ENCODE assay signal across 18 cellular contexts in the genomic region with DNA sequence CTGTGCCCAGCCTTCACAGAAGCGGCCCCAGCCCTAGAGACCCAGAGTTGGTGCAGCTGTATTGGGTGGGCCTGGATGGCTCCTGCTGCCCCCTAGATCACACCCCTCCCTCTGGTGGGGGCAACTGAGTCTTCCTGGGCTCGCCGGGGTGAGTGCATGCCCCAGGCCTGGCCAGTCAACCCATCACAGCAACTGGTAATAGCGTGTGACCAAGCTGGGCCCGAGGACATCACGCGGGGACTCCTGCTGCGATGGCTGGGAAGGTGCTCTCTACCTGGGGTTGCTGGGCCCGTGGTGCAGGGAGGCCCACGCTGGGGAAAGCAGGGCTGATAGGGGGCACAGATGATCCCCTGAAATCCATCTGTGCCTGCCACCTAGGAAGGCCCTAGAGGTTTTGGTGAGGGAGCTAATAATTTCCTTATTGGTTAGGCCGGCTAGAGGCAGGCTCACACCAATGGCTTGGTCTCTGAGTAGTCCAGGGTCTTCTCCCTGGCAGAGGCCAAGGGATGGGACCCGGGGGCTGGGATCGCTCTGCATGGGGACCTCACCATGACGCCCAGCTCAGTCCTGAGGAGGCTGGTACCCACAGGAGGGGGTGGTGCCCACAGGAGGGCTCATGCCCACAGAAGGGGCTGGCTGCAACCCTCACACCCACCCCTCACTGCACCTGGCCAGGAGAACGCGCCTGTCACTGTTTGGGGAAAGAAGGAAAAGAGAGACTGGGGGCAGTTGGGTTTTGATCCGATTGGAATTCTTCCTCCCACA.
DNase-seq lines count a peak whose midpoint lies in the region; ATAC-seq, FAIRE-seq and TF ChIP-seq lines count a peak whose summit lies in the region.
"Had no signal": no experiment of that assay in that cellular context is flagged by ENCODE, and none has a peak within 500 bp of the region (broad histone marks: within the 10 kb centered on the region; RNA-seq: fewer than 3 reads in every experiment).

No MANE protein-coding gene starts in this region.

- no peak for TF ChIP-seq POLR2A in H54 (IDR thresholded peaks at IDR 0.05; ENCODE audit: low read depth, low read length)

- H3K9me3 Mint-ChIP-seq in endothelial cell (ENCODE audit: unreplicated experiment) (no peaks in the 10 kb centered on the region), progenitor cell of endocrine pancreas (ENCODE audit: low read depth) (no peaks in the 10 kb centered on the region)
- H3K9me3 Mint-ChIP-seq: memory B cell, nephron had no signal

- no peak overlapping the region for H3K4me3 Mint-ChIP-seq in T-helper 17 cell
- peak overlapping the region; percentile 42 for H3K4me3 Mint-ChIP-seq in endothelial cell (ENCODE audit: unreplicated experiment)
- H3K4me3 Mint-ChIP-seq in progenitor cell of endocrine pancreas (ENCODE audit: low read depth): no peak overlapping the region
- H3K4me3 Mint-ChIP-seq: memory B cell, nephron had no signal

- H3K9me3 ChIP-seq in T-helper 17 cell (ENCODE audit: control insufficient read depth, low read length, poor library complexity, severe bottlenecking): no peaks in the 10 kb centered on the region
- H3K9me3 ChIP-seq: breast epithelium, upper lobe of right lung had no signal

- TF ChIP-seq CTCF in endothelial cell (IDR thresholded peaks at IDR 0.05; ENCODE audit: unreplicated experiment) (no peak), progenitor cell of endocrine pancreas (IDR thresholded peaks at IDR 0.05; ENCODE audit: unreplicated experiment) (no peak)

- H3K36me3 Mint-ChIP-seq in T-helper 17 cell (ENCODE audit: low read depth): no peaks in the 10 kb centered on the region
- peaks cover 22% of the 10 kb centered on the region for H3K36me3 Mint-ChIP-seq in endothelial cell (ENCODE audit: low read depth, unreplicated experiment)
- H3K36me3 Mint-ChIP-seq in progenitor cell of endocrine pancreas (ENCODE audit: insufficient read depth): peaks cover 6% of the 10 kb centered on the region
- H3K36me3 Mint-ChIP-seq: memory B cell had no signal

- FAIRE-seq in H54 (lab: Jason Lieb, UNC): no peak
- FAIRE-seq: endothelial cell of umbilical vein, HTR-8/SVneo had no signal

- H3K27ac Mint-ChIP-seq in T-helper 17 cell (peak overlapping the region; percentile 82), endothelial cell (ENCODE audit: unreplicated experiment) (peak overlapping the region; percentile 30), progenitor cell of endocrine pancreas (peak overlapping the region; percentile 81)
- H3K27ac Mint-ChIP-seq: memory B cell had no signal

- DNase-seq in 8988T: peak; percentile 23
- DNase-seq in T-helper 17 cell: no peak
- no peak for DNase-seq in endothelial cell (ENCODE audit: low spot score)
- no peak for DNase-seq in progenitor cell of endocrine pancreas (ENCODE audit: low spot score, unreplicated experiment)
- no peak for DNase-seq in mesenteric fat pad (ENCODE audit: low spot score)
- DNase-seq in H54 (ENCODE audit: insufficient read length, low spot score): no peak
- no peak for DNase-seq in AG08396 (ENCODE audit: low spot score)
- DNase-seq in NCI-H1105 treated with DMSO at 0.1 percent for 48 hours (lab: John Stamatoyannopoulos, UW): no peak
- DNase-seq: activated CD4-positive, alpha-beta T cell treated with anti-CD3 and anti-CD28 coated beads for 4 hours; DMS53; GDM1; NCI-H524; upper lobe of right lung had no signal

- ATAC-seq in T-helper 17 cell: no peak
- ATAC-seq: upper lobe of right lung had no signal

- peaks cover 4% of the 10 kb centered on the region for H3K4me1 Mint-ChIP-seq in T-helper 17 cell
- peaks cover 36% of the 10 kb centered on the region for H3K4me1 Mint-ChIP-seq in endothelial cell (ENCODE audit: unreplicated experiment)
- peaks cover 32% of the 10 kb centered on the region for H3K4me1 Mint-ChIP-seq in progenitor cell of endocrine pancreas (ENCODE audit: low read depth)

- H3K27me3 Mint-ChIP-seq in T-helper 17 cell: no peaks in the 10 kb centered on the region
- H3K27me3 Mint-ChIP-seq in endothelial cell (ENCODE audit: unreplicated experiment): peaks cover 30% of the 10 kb centered on the region
- no peaks in the 10 kb centered on the region for H3K27me3 Mint-ChIP-seq in progenitor cell of endocrine pancreas
- H3K27me3 Mint-ChIP-seq: memory B cell had no signal

Comparison
In these comparisons a context has a peak if more than half of its experiments do, and no peak if none do; other contexts are left out.
1. H3K27ac Mint-ChIP-seq: peak in every context shown above with its lines; median percentile 82 in T-helper 17 cell; 81 in progenitor cell of endocrine pancreas; 30 in endothelial cell.